ENCODE assay signal across 1 cellular context in the genomic region with DNA sequence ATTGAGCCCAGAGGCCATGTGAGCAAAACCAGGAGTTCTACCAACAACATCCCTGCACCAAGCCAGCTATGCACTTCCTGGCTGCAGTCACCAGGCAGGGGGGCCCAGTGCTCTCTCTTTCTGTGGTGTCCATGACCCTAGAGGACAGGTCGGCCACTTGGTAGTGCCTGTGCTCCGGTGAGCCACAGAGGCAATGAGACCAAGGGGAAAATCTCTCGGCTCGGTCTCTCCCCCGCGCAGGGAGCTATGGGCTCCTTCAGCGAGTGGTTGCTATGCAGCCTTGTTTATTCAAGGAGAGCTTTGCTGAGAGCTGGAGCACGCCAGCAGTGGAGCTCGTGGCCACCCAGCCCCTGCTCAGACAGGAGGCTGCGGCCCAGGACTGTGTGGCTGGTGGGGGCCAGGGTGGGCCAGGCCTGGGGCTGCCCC.
TF ChIP-seq lines count a peak whose summit lies in the region.

A gene (plus strand): TSS at position 283 of the 426 bp plus-strand sequence. CDS start 13,537 bp downstream, outside the sequence.

TF ChIP-seq in IMR-90, 13 proteins besides CTCF, POLR2A, EP300 and RAD21 (continued from another document):
- TF ChIP-seq, protein P1, sequence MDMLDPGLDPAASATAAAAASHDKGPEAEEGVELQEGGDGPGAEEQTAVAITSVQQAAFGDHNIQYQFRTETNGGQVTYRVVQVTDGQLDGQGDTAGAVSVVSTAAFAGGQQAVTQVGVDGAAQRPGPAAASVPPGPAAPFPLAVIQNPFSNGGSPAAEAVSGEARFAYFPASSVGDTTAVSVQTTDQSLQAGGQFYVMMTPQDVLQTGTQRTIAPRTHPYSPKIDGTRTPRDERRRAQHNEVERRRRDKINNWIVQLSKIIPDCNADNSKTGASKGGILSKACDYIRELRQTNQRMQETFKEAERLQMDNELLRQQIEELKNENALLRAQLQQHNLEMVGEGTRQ (IDR thresholded peaks at IDR 0.05; ENCODE audit: low read depth, low read length), result no peak
- no peak for TF ChIP-seq FOS (IDR thresholded peaks at IDR 0.05; ENCODE audit: low read depth, low read length)
